Comparison of ENCODE assay signal across 1 cellular context in the genomic region with DNA sequence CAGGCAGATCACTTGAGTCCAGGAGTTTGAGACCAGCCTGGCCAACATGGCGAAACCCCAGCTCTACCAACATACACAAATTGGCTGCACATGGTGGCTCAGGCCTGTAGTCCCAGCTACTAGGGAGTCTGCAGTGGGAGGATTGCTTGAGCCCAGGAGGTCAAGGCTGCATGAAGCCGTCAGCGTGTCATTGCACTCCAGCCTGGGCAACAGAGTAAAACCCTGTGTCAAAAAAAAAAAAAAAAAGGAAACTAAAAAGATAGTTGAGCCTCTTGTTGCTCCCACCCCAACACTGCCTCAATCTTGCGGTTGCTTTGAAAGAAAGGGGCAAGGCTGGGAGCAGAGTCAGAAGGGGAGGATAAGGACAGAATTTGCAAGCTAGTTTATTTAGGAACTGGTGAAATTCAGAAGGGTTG.
TF ChIP-seq lines count a peak whose summit lies in the region.

No MANE protein-coding gene starts in this region.

TF ChIP-seq in IMR-90, 13 proteins besides CTCF, POLR2A, EP300 and RAD21:
- TF ChIP-seq MAFK (IDR thresholded peaks at IDR 0.05; ENCODE audit: low read depth, low read length) (no peak), MAZ (IDR thresholded peaks at IDR 0.05; ENCODE audit: borderline replicate concordance, low read depth, low read length) (no peak), CHD1 (IDR thresholded peaks at IDR 0.05; ENCODE audit: low read depth, low read length) (no peak), CEBPB (IDR thresholded peaks at IDR 0.05; ENCODE audit: low read depth, low read length) (no peak), MXI1 (IDR thresholded peaks at IDR 0.05; ENCODE audit: borderline replicate concordance, low read depth, low read length) (no peak), SMC3 (IDR thresholded peaks at IDR 0.05; ENCODE audit: low read depth, low read length) (no peak), FOS (IDR thresholded peaks at IDR 0.05; ENCODE audit: low read depth, low read length) (no peak), BHLHE40 (IDR thresholded peaks at IDR 0.05; ENCODE audit: low read depth, low read length) (no peak), RCOR1 (IDR thresholded peaks at IDR 0.05; ENCODE audit: insufficient replicate concordance, low read length) (no peak), RFX5 (IDR thresholded peaks at IDR 0.05; ENCODE audit: low read depth, low read length) (no peak)
- TF ChIP-seq, protein P1, sequence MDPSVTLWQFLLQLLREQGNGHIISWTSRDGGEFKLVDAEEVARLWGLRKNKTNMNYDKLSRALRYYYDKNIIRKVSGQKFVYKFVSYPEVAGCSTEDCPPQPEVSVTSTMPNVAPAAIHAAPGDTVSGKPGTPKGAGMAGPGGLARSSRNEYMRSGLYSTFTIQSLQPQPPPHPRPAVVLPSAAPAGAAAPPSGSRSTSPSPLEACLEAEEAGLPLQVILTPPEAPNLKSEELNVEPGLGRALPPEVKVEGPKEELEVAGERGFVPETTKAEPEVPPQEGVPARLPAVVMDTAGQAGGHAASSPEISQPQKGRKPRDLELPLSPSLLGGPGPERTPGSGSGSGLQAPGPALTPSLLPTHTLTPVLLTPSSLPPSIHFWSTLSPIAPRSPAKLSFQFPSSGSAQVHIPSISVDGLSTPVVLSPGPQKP (IDR thresholded peaks at IDR 0.05; ENCODE audit: borderline replicate concordance, low read depth, low read length) = no peak
- TF ChIP-seq, protein P2, sequence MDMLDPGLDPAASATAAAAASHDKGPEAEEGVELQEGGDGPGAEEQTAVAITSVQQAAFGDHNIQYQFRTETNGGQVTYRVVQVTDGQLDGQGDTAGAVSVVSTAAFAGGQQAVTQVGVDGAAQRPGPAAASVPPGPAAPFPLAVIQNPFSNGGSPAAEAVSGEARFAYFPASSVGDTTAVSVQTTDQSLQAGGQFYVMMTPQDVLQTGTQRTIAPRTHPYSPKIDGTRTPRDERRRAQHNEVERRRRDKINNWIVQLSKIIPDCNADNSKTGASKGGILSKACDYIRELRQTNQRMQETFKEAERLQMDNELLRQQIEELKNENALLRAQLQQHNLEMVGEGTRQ (IDR thresholded peaks at IDR 0.05; ENCODE audit: low read depth, low read length) = no peak
